Comparison of ENCODE assay signal across 19 cellular contexts in the genomic region with DNA sequence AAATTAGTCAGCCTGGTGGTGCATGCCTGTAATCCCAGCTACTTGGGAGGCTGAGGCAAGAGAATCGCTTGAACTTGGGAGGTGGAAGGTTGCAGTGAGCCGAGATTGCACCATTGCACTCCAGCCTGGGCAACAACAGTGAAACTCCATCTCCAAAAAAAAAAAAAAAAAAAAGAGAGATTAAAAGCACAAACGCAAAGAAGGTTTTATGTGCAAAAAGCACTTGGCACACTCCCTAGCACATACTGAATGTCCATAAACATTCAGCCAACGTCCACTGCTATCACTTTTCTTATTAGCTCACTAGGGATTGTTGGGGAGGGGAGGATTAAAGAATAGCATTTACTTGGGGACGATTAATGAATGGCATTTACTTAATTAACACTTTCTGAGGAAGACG. TPM values are rescaled to one million over a fixed set of nuclear protein-coding genes. Genes with fewer than 3 reads are reported as not detected.
DNase-seq lines count a peak whose midpoint lies in the region; ATAC-seq, FAIRE-seq and TF ChIP-seq lines count a peak whose summit lies in the region.
"Not testable (repeated sequence)": the region's sequence is repeated elsewhere in the genome, so short reads cannot be mapped to it uniquely, and the experiment has no call there.
"Had no signal": no experiment of that assay in that cellular context is flagged by ENCODE, and none has a peak within 500 bp of the region (broad histone marks: within the 10 kb centered on the region; RNA-seq: fewer than 3 reads in every experiment).

No MANE protein-coding gene starts in this region.

- H3K4me1 ChIP-seq in PC-9 (replicated peaks; ENCODE audit: insufficient read depth) = peaks cover 83% of the 10 kb centered on the region
- H3K4me1 ChIP-seq in gastroesophageal sphincter = peaks cover 4 to 68% (median 32%) of the 10 kb centered on the region in 3 donors
- peaks cover 56 to 58% of the 10 kb centered on the region in 2 donors for H3K4me1 ChIP-seq in kidney (ENCODE audit: control insufficient read depth in 1 of 2, insufficient read depth in 1 of 2, low read depth in 1 of 2, low read length in 2 of 2)
- peaks cover 80% of the 10 kb centered on the region for H3K4me1 ChIP-seq in muscle layer of colon (ENCODE audit: insufficient read depth, low read length)
- H3K4me1 ChIP-seq in transverse colon = peaks cover 27 to 53% (median 43%) of the 10 kb centered on the region in 4 donors

- not testable (repeated sequence) for TF ChIP-seq POLR2A in gastroesophageal sphincter (IDR thresholded peaks at IDR 0.05); transverse colon (IDR thresholded peaks at IDR 0.05)

- not testable (repeated sequence) for FAIRE-seq in kidney (lab: Jason Lieb, UNC)

- peak overlapping the region; percentile 96 for H3K27ac Mint-ChIP-seq in progenitor cell of endocrine pancreas

- POLR2A ChIA-PET in PC-9 (lab: Charles Lee; ENCODE audit: unreplicated experiment) = interaction anchor here (0.6 kb wide), 1 partner anchor 15 kb away, joined by 12 read pairs; no protein-coding TSS in a partner anchor

- not testable (repeated sequence) for H3K9me3 Mint-ChIP-seq in progenitor cell of endocrine pancreas (ENCODE audit: low read depth)

- H3K27ac ChIP-seq in 22Rv1 = 0 out of 2 replicates have a peak overlapping the region, but pooled peaks have one; percentile 5
- peak overlapping the region; percentile 87 for H3K27ac ChIP-seq in PC-9
- H3K27ac ChIP-seq in coronary artery = peak overlapping the region in 1 of 2 donors; percentile 76
- peak overlapping the region; percentile 78 to 87 (median 86) for H3K27ac ChIP-seq in gastroesophageal sphincter
- peak overlapping the region; percentile 15 to 85 for H3K27ac ChIP-seq in kidney (ENCODE audit: low read depth in 2 of 2, low read length in 2 of 2)
- peak overlapping the region; percentile 81 for H3K27ac ChIP-seq in muscle layer of colon (ENCODE audit: low read depth, low read length)
- peak overlapping the region; percentile 71 to 91 (median 78) for H3K27ac ChIP-seq in transverse colon

- not testable (repeated sequence) for H3K27me3 Mint-ChIP-seq in progenitor cell of endocrine pancreas

- peak overlapping the region; percentile 60 for H3K4me3 Mint-ChIP-seq in progenitor cell of endocrine pancreas (ENCODE audit: low read depth)

- WGBS in gastroesophageal sphincter (ENCODE audit: low coverage in 1 of 2), 2 donors = 14 to 18% methylated on average over 5 to 6 of the region's 6 CpGs
- WGBS in transverse colon (ENCODE audit: low coverage in 1 of 2), 2 donors = 28 to 35% methylated on average over 4 to 6 of the region's 6 CpGs

- H3K27me3 ChIP-seq in PC-9 (ENCODE audit: insufficient read depth, low read depth); gastroesophageal sphincter; muscle layer of colon (ENCODE audit: control insufficient read depth in 1 of 2, insufficient read depth in 2 of 2, low read length in 2 of 2); transverse colon: not testable (repeated sequence)

- H3K36me3 Mint-ChIP-seq in progenitor cell of endocrine pancreas (ENCODE audit: insufficient read depth) = not testable (repeated sequence)

- H3K4me1 Mint-ChIP-seq in progenitor cell of endocrine pancreas (ENCODE audit: low read depth) = peaks cover 74% of the 10 kb centered on the region

- peak overlapping the region; percentile 83 for H3K4me2 ChIP-seq in PC-9

- DNase-seq in PC-9; coronary artery (ENCODE audit: low spot score); kidney; progenitor cell of endocrine pancreas (ENCODE audit: low spot score, unreplicated experiment); transverse colon: not testable (repeated sequence)

- ATAC-seq in gastroesophageal sphincter = not testable (repeated sequence)

- in situ Hi-C loops in transverse colon (cut with MboI; ENCODE audit: low pct_ligation_motif_present in 1 of 4, low pct_unique_long_range_greater_than_20kb in 1 of 4, low sequenced_read_pairs in 3 of 4) = not testable (repeated sequence)

- H3K79me2 ChIP-seq in PC-9 (ENCODE audit: low read depth) = peaks cover 97% of the 10 kb centered on the region

- not testable (repeated sequence) for H2AFZ ChIP-seq in PC-9

- not testable (repeated sequence) for H3K9ac ChIP-seq in kidney (ENCODE audit: low read length in 2 of 2)
- H3K9ac ChIP-seq in muscle layer of colon (ENCODE audit: low read length) = peak overlapping the region; percentile 0

- BruUV-seq in PC-9 (replicated peaks; lab: Mats Ljungman, UMichigan) = not testable (repeated sequence)

- CTCF ChIA-PET in PC-9 (lab: Charles Lee) = not testable (repeated sequence)

- not testable (repeated sequence) for H3K4me3 ChIP-seq in PC-9, gastroesophageal sphincter, transverse colon
- H3K4me3 ChIP-seq in coronary artery (peak overlapping the region; percentile 11), kidney (ENCODE audit: low read length in 2 of 2) (peak overlapping the region in 1 of 2 donors; percentile 39), muscle layer of colon (ENCODE audit: low read depth in 1 of 2, low read length in 2 of 2) (peak overlapping the region in 1 of 2 donors; percentile 38)

- intact Hi-C loops in PC-9 (cut with micrococcal nuclease; ENCODE audit: unreplicated experiment) = not testable (repeated sequence)
- intact Hi-C loops in kidney (cut with DNase I) (loop anchor here (5.0 kb wide), 1 partner anchor 37 kb away; no protein-coding TSS in a partner anchor), transverse colon (cut with DNase I; ENCODE audit: low total_unique reads) (loop anchor here (2.0 kb wide), 1 partner anchor 49 kb away; no protein-coding TSS in a partner anchor)

- not testable (repeated sequence) for TF ChIP-seq EP300 in gastroesophageal sphincter (IDR thresholded peaks at IDR 0.05); transverse colon (IDR thresholded peaks at IDR 0.05; ENCODE audit: low read depth)

- TF ChIP-seq CTCF in 22Rv1 (IDR thresholded peaks at IDR 0.05); PC-9 (conservative IDR thresholded peaks at IDR 0.05); coronary artery (IDR thresholded peaks at IDR 0.05); kidney (IDR thresholded peaks at IDR 0.05; ENCODE audit: borderline replicate concordance, extremely low read depth, insufficient read depth); progenitor cell of endocrine pancreas (IDR thresholded peaks at IDR 0.05; ENCODE audit: unreplicated experiment); transverse colon (IDR thresholded peaks at IDR 0.05): not testable (repeated sequence)
- peak in 1 of 4 experiments; percentile 9 for TF ChIP-seq CTCF in gastroesophageal sphincter (IDR thresholded peaks at IDR 0.05)

- H3K9me3 ChIP-seq in PC-9 (ENCODE audit: insufficient read depth, low read depth); gastroesophageal sphincter; kidney (ENCODE audit: control insufficient read depth in 1 of 2, low read length in 2 of 2); muscle layer of colon (ENCODE audit: low read length); transverse colon: not testable (repeated sequence)

- peaks cover 22% of the 10 kb centered on the region; the same call in 1 of the 2 replicates for H3F3A ChIP-seq in PC-9 (ENCODE audit: insufficient read depth, low read depth)

- not testable (repeated sequence) for H3K36me3 ChIP-seq in PC-9 (ENCODE audit: low read depth); gastroesophageal sphincter; muscle layer of colon (ENCODE audit: insufficient read depth, low read length); transverse colon
- peaks cover 5 to 14% of the 10 kb centered on the region in 2 donors for H3K36me3 ChIP-seq in kidney (ENCODE audit: control insufficient read depth in 1 of 2, insufficient read depth in 2 of 2, low read length in 2 of 2)

- not testable (repeated sequence) for H4K20me1 ChIP-seq in PC-9 (ENCODE audit: insufficient read depth)

- H3K9me2 ChIP-seq in PC-9 (ENCODE audit: insufficient read depth) = not testable (repeated sequence)

RNA-seq across cellular contexts. Expression of a gene that starts 7.7 kb away (rescaled TPM):
- total RNA-seq in PC-9 (2021) (105 and 109 TPM in 2 replicates), gastroesophageal sphincter (100 to 1,000 TPM in 1 of 4 donors, 10 to 100 TPM in 3; 53.8 to 118 (median 75.2) TPM), kidney (243 TPM), progenitor cell of endocrine pancreas (213 and 223 TPM in 2 replicates), transverse colon (100 to 1,000 TPM in 3 of 4 donors, 10 to 100 TPM in 1; 34.0 to 236 (median 173) TPM)
- polyA plus RNA-seq in kidney (ENCODE audit: insufficient read depth, low read depth, low replicate concordance) = 1,143 TPM

RNA-seq across cellular contexts. Expression of a gene that starts 31.6 kb away (rescaled TPM):
- not detected in 2 replicates for total RNA-seq in PC-9 (2021)
- not detected for total RNA-seq in gastroesophageal sphincter
- not detected for total RNA-seq in kidney
- not detected for polyA plus RNA-seq in kidney (ENCODE audit: insufficient read depth, low read depth, low replicate concordance)
- not detected in 2 replicates for total RNA-seq in progenitor cell of endocrine pancreas
- not detected for total RNA-seq in transverse colon
- total RNA-seq: activated CD4-positive, alpha-beta memory T cell treated with anti-CD3 and anti-CD28 coated beads, Interleukin-2, amount 10 ng/mL, durations not matched to agents 7 days and 5 days; dermis microvascular lymphatic vessel endothelial cell; GM12878; GM23248; HFFc6; LHCN-M2; renal cortical epithelial cell; smooth muscle cell; T-helper 2 cell treated with Interferon-gamma antibody and Interleukin-4, amounts not matched to agents 100 ng/mL and 5 ng/mL, for 36 hours; thoracic aorta had no signal
- polyA plus RNA-seq: GM12878, GM23248, mammary epithelial cell, smooth muscle cell had no signal
